ENCODE assay signal across 9 cellular contexts in genomic region chr7:27102578-27103442, GRCh38. TPM values are rescaled to one million over a fixed set of nuclear protein-coding genes. Genes with fewer than 3 reads are reported as not detected.
A peak's percentile ranks its signal among the peaks of the same experiment; 100 is the strongest.
DNase-seq lines count a peak whose midpoint lies in the region; ATAC-seq and TF ChIP-seq lines count a peak whose summit lies in the region.
"Had no signal": no experiment of that assay in that cellular context is flagged by ENCODE, and none has a peak within 500 bp of the region (broad histone marks: within the 10 kb centered on the region; RNA-seq: fewer than 3 reads in every experiment).

Gene HOXA2 (minus strand): TSS chr7:27102683. CDS start chr7:27102500, 183 bp downstream.

- in situ Hi-C loops in G401 (cut with HindIII; ENCODE audit: low sequenced_read_pairs) = no loop called here

- H3K4me1 ChIP-seq in mucosa of rectum (ENCODE audit: control insufficient read depth in 2 of 2, insufficient read depth in 2 of 2, low read length in 2 of 2) (peaks cover 20 to 52% of the 10 kb centered on the region in 2 donors), upper lobe of right lung (peaks cover 17% of the 10 kb centered on the region)

- H3K27me3 ChIP-seq in mucosa of rectum (ENCODE audit: control insufficient read depth in 2 of 2, insufficient read depth in 2 of 2, low read length in 2 of 2) (no peaks in the 10 kb centered on the region), upper lobe of right lung (peaks cover 26% of the 10 kb centered on the region)

- peaks cover 71% of the 10 kb centered on the region for H3K27me3 Mint-ChIP-seq in activated naive CD4-positive, alpha-beta T cell treated with anti-CD3 and anti-CD28 coated beads for 36 hours (ENCODE audit: low read depth)
- peaks cover 56 to 95% of the 10 kb centered on the region in 2 donors for H3K27me3 Mint-ChIP-seq in effector memory CD8-positive, alpha-beta T cell

- H3K36me3 Mint-ChIP-seq in activated naive CD4-positive, alpha-beta T cell treated with anti-CD3 and anti-CD28 coated beads for 36 hours (ENCODE audit: low read depth) = peaks cover 4% of the 10 kb centered on the region
- peaks cover 27% of the 10 kb centered on the region for H3K36me3 Mint-ChIP-seq in effector memory CD8-positive, alpha-beta T cell (ENCODE audit: insufficient read depth)

- TF ChIP-seq CTCF in upper lobe of right lung (IDR thresholded peaks at IDR 0.05) = no peak

- H3K36me3 ChIP-seq in mucosa of rectum (ENCODE audit: control insufficient read depth in 2 of 2, insufficient read depth in 2 of 2, low read length in 2 of 2) (peaks cover 0 to 6% of the 10 kb centered on the region in 2 donors), upper lobe of right lung (no peaks in the 10 kb centered on the region)

- H3K4me3 Mint-ChIP-seq in activated naive CD4-positive, alpha-beta T cell treated with anti-CD3 and anti-CD28 coated beads for 36 hours = peak within 1 kb of the TSS; percentile 39
- peak within 1 kb of the TSS; percentile 23 to 41 for H3K4me3 Mint-ChIP-seq in effector memory CD8-positive, alpha-beta T cell

- H3K9ac ChIP-seq in mucosa of rectum (ENCODE audit: low read depth in 1 of 2, low read length in 2 of 2) = peak within 1 kb of the TSS; percentile 72 to 79

- intact Hi-C loops in activated naive CD4-positive, alpha-beta T cell treated with anti-CD3 and anti-CD28 coated beads for 36 hours (cut with micrococcal nuclease) = no loop called here
- intact Hi-C loops in upper lobe of right lung (cut with DNase I) = loop anchor here (10.0 kb wide), 1 partner anchor 248 kb away; no protein-coding TSS in a partner anchor

- H3K4me3 ChIP-seq in mucosa of rectum (ENCODE audit: low read length in 2 of 2) (peak within 1 kb of the TSS; percentile 68 to 71), upper lobe of right lung (peak within 1 kb of the TSS; percentile 91)

- H3K9me3 ChIP-seq in mucosa of rectum (ENCODE audit: control insufficient read depth in 2 of 2, low read length in 2 of 2) (no peaks in the 10 kb centered on the region), upper lobe of right lung (no peaks in the 10 kb centered on the region)

- CTCF ChIA-PET in activated naive CD4-positive, alpha-beta T cell treated with anti-CD3 and anti-CD28 coated beads for 36 hours (lab: Charles Lee) = no interaction called here

- no peak within 1 kb of the TSS for H3K27ac Mint-ChIP-seq in activated naive CD4-positive, alpha-beta T cell treated with anti-CD3 and anti-CD28 coated beads for 36 hours
- no peak within 1 kb of the TSS for H3K27ac Mint-ChIP-seq in effector memory CD8-positive, alpha-beta T cell

- H3K9me3 Mint-ChIP-seq in activated naive CD4-positive, alpha-beta T cell treated with anti-CD3 and anti-CD28 coated beads for 36 hours = no peaks in the 10 kb centered on the region
- H3K9me3 Mint-ChIP-seq in effector memory CD8-positive, alpha-beta T cell = no peaks in the 10 kb centered on the region

- DNase-seq in activated naive CD4-positive, alpha-beta T cell treated with anti-CD3 and anti-CD28 coated beads for 36 hours = no peak
- no peak for DNase-seq in activated naive CD4-positive, alpha-beta T cell treated with Interleukin-2 at 50 U/mL for 16 hours
- DNase-seq in effector memory CD8-positive, alpha-beta T cell = no peak
- no peak for DNase-seq in upper lobe of right lung
- no peak for DNase-seq in G401 (ENCODE audit: low spot score)
- no peak for DNase-seq in stimulated activated CD4-positive, alpha-beta T cell treated with anti-CD3 and anti-CD28 coated beads, Interleukin-1b, Interleukin-23, amount 100 ng/mL, for 48 hours
- DNase-seq in activated gamma-delta T cell treated with Interleukin-2 at 50 U/mL for 16 hours = no peak

- peaks cover 21% of the 10 kb centered on the region for H3K4me1 Mint-ChIP-seq in activated naive CD4-positive, alpha-beta T cell treated with anti-CD3 and anti-CD28 coated beads for 36 hours (ENCODE audit: low read depth)
- peaks cover 11 to 27% of the 10 kb centered on the region in 2 donors for H3K4me1 Mint-ChIP-seq in effector memory CD8-positive, alpha-beta T cell (ENCODE audit: low read depth in 2 of 2)

- H3K27ac ChIP-seq in mucosa of rectum (ENCODE audit: low read depth in 2 of 2, low read length in 2 of 2) (peak within 1 kb of the TSS; percentile 87 to 96), upper lobe of right lung (peak within 1 kb of the TSS; percentile 91)

- no peak for ATAC-seq in effector memory CD8-positive, alpha-beta T cell (replicated peaks)
- peak; percentile 56 for ATAC-seq in upper lobe of right lung

RNA-seq across cellular contexts. Expression of gene HOXA2, which starts in this region (rescaled TPM):
- total RNA-seq in activated naive CD4-positive, alpha-beta T cell treated with anti-CD3 and anti-CD28 coated beads for 36 hours = not detected
- 2.1 TPM for total RNA-seq in upper lobe of right lung
- not detected in 2 replicates for total RNA-seq in G401 (2014; rRNA removed; shearing (Covaris generic))
- total RNA-seq: frontal cortex had no signal
